ENCODE assay signal across 8 cellular contexts in the genomic region with DNA sequence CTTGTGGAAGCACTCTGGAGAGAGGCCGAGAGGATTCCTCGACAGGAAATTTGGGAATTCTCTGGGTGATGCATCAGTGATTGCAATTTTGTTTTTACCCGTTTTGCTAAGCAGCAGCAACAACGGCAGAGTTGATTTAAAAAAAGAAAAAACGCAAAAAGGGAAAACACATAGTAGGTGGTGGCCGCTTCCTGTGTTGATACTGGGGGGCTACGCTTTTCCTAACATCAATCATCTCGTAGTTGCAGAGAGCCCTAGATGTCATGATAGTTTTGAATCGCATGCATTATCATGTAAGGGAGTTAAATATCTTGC. TPM values are rescaled to one million over a fixed set of nuclear protein-coding genes. Genes with fewer than 3 reads are reported as not detected.
A peak's percentile ranks its signal among the peaks of the same experiment; 100 is the strongest.
DNase-seq lines count a peak whose midpoint lies in the region; FAIRE-seq and TF ChIP-seq lines count a peak whose summit lies in the region.

No MANE protein-coding gene starts in this region.

- BruUV-seq in Caco-2 (replicated peaks; lab: Mats Ljungman, UMichigan) (no TSS peak), endothelial cell of umbilical vein (replicated peaks; lab: Mats Ljungman, UMichigan) (no TSS peak)

- intact Hi-C loops in Caco-2 (cut with micrococcal nuclease; ENCODE audit: unreplicated experiment) (loop anchor here (10.0 kb wide), 1 partner anchor 153 kb away; no protein-coding TSS in a partner anchor), endothelial cell of umbilical vein (cut with micrococcal nuclease) (loop anchor here (1.0 to 5.0 kb wide), 5 partner anchors 27 to 1455 kb away; a partner anchor contains a TSS), ovary (cut with DNase I) (loop anchor here in 1 of 4 donors (10.0 kb wide), 1 partner anchor 153 kb away; no protein-coding TSS in a partner anchor)

- H3K4me3 Mint-ChIP-seq in Caco-2 (ENCODE audit: unreplicated experiment) = peak overlapping the region; percentile 80

- dilution Hi-C loops in endothelial cell of umbilical vein (cut with MboI; ENCODE audit: extremely low pct_ligation_motif_present, low sequenced_read_pairs) = no loop called here

- TF ChIP-seq EP300 in ovary (IDR thresholded peaks at IDR 0.05) = no peak

- peak overlapping the region; percentile 91 for H3K27ac ChIP-seq in endothelial cell of umbilical vein (ENCODE audit: insufficient read depth, low read depth, low read length)
- H3K27ac ChIP-seq in ovary = peak overlapping the region; percentile 97

- no peak for TF ChIP-seq POLR2A in endothelial cell of umbilical vein (IDR thresholded peaks at IDR 0.05; ENCODE audit: low read depth, low read length)
- TF ChIP-seq POLR2A in ovary (IDR thresholded peaks at IDR 0.05) = no peak

- peaks cover 5% of the 10 kb centered on the region for H3K27me3 Mint-ChIP-seq in Caco-2 (ENCODE audit: insufficient read depth, unreplicated experiment)

- POLR2A ChIA-PET in Caco-2 (lab: Charles Lee) = no interaction called here
- POLR2A ChIA-PET in endothelial cell of umbilical vein (lab: Charles Lee) = no interaction called here

- H3K79me2 ChIP-seq in endothelial cell of umbilical vein (ENCODE audit: control insufficient read depth, insufficient read depth, low read length) = no peaks in the 10 kb centered on the region

- WGBS in ovary, 3 donors = 1 to 3% (median 1%) methylated on average over 9 of the region's 9 CpGs

- H3K4me1 ChIP-seq in Caco-2 (0 out of 2 replicates have a peak, but pooled peaks cover 5% of the 10 kb centered on the region), NT2/D1 (ENCODE audit: insufficient read depth, insufficient read length) (no peaks in the 10 kb centered on the region), endothelial cell of umbilical vein (ENCODE audit: control insufficient read depth, extremely low read depth, insufficient read depth, low read length) (peaks cover 9% of the 10 kb centered on the region), ovary (ENCODE audit: insufficient read depth) (peaks cover 9% of the 10 kb centered on the region)

- no peaks in the 10 kb centered on the region for H3K36me3 Mint-ChIP-seq in Caco-2 (ENCODE audit: insufficient read depth, unreplicated experiment)

- no peaks in the 10 kb centered on the region for H3K9me1 ChIP-seq in endothelial cell of umbilical vein (replicated peaks; ENCODE audit: control insufficient read depth, extremely low read depth, insufficient read depth, low read length)

- H2AFZ ChIP-seq in endothelial cell of umbilical vein (ENCODE audit: low read depth, low read length) = peak overlapping the region; percentile 85

- DNase-seq in Caco-2 (no peak), NT2/D1 (ENCODE audit: low read depth, low spot score) (no peak), endothelial cell of umbilical vein (ENCODE audit: low read depth, low spot score) (no peak), ovary (no peak), NOMO-1 treated with DMSO at 0.1 percent for 48 hours (lab: John Stamatoyannopoulos, UW; ENCODE audit: unreplicated experiment) (no peak), NCI-H1436 (lab: John Stamatoyannopoulos, UW) (no peak), cerebellum (ENCODE audit: low spot score) (no peak), NCI-H2196 (lab: John Stamatoyannopoulos, UW; ENCODE audit: unreplicated experiment) (no peak)

- H4K20me1 ChIP-seq in endothelial cell of umbilical vein (replicated peaks; ENCODE audit: control insufficient read depth, extremely low read depth, insufficient read depth, low read length) = no peaks in the 10 kb centered on the region

- H3K36me3 ChIP-seq in Caco-2 (ENCODE audit: control insufficient read depth, insufficient read depth, low read length) (no peaks in the 10 kb centered on the region), NT2/D1 (ENCODE audit: insufficient read depth, insufficient read length, low read length) (no peaks in the 10 kb centered on the region), endothelial cell of umbilical vein (ENCODE audit: control insufficient read depth in 2 of 2, extremely low read depth in 1 of 2, insufficient read depth in 2 of 2, low read length in 2 of 2) (no peaks in the 10 kb centered on the region), ovary (no peaks in the 10 kb centered on the region)

- H3K27me3 ChIP-seq in Caco-2 (replicated peaks; ENCODE audit: control insufficient read depth, insufficient read depth, low read length) = no peaks in the 10 kb centered on the region
- no peaks in the 10 kb centered on the region for H3K27me3 ChIP-seq in NT2/D1 (ENCODE audit: insufficient read depth, insufficient read length)
- H3K27me3 ChIP-seq in endothelial cell of umbilical vein (ENCODE audit: control insufficient read depth in 2 of 2, insufficient read depth in 2 of 2, low read length in 2 of 2) = no peaks in the 10 kb centered on the region
- H3K27me3 ChIP-seq in ovary = no peaks in the 10 kb centered on the region

- CTCF ChIA-PET in Caco-2 (lab: Charles Lee) = no interaction called here
- CTCF ChIA-PET in endothelial cell of umbilical vein (lab: Charles Lee) = interaction anchor here (1.0 to 3.4 kb wide), 5 partner anchors 23 to 175 kb away, joined by 3 to 17 read pairs (median 6); a partner anchor contains a TSS

- H3K27ac Mint-ChIP-seq in Caco-2 (ENCODE audit: unreplicated experiment) = peak overlapping the region; percentile 63

- H3K4me2 ChIP-seq in endothelial cell of umbilical vein (ENCODE audit: insufficient read depth, low read length) = peak overlapping the region; percentile 96

- FAIRE-seq in endothelial cell of umbilical vein (lab: Jason Lieb, UNC) = no peak

- H3K9me3 Mint-ChIP-seq in Caco-2 (ENCODE audit: unreplicated experiment) = no peaks in the 10 kb centered on the region

- H3K4me3 ChIP-seq in Caco-2 (ENCODE audit: low read depth, low read length) = peak overlapping the region; percentile 66
- peak overlapping the region; percentile 59 for H3K4me3 ChIP-seq in NT2/D1 (ENCODE audit: insufficient read length, low read depth)
- H3K4me3 ChIP-seq in endothelial cell of umbilical vein (replicated peaks in 1 of 3; ENCODE audit: insufficient read depth in 1 of 3, low read depth in 1 of 3, low read length in 3 of 3) = peak overlapping the region; percentile 48 to 88 (median 82)
- H3K4me3 ChIP-seq in ovary = peak overlapping the region; percentile 81

- peaks cover 22% of the 10 kb centered on the region for H3K4me1 Mint-ChIP-seq in Caco-2 (ENCODE audit: low read depth, unreplicated experiment)

- no peaks in the 10 kb centered on the region for H3K9me3 ChIP-seq in Caco-2
- no peaks in the 10 kb centered on the region for H3K9me3 ChIP-seq in NT2/D1 (ENCODE audit: insufficient read depth, low read length)
- H3K9me3 ChIP-seq in endothelial cell of umbilical vein (replicated peaks; ENCODE audit: control insufficient read depth, insufficient read depth, low read length) = no peaks in the 10 kb centered on the region
- H3K9me3 ChIP-seq in ovary = no peaks in the 10 kb centered on the region

- peak overlapping the region; percentile 81 for H3K9ac ChIP-seq in NT2/D1 (ENCODE audit: insufficient read length, low read depth)
- H3K9ac ChIP-seq in endothelial cell of umbilical vein (replicated peaks; ENCODE audit: extremely low read depth, insufficient read depth, low read length) = peak overlapping the region; percentile 92

- no peak for TF ChIP-seq CTCF in Caco-2 (IDR thresholded peaks at IDR 0.05; ENCODE audit: insufficient read depth in 1 of 2, low read depth in 1 of 2, low read length in 1 of 2, severe bottlenecking in 1 of 2, unreplicated experiment in 1 of 2)
- no peak for TF ChIP-seq CTCF in endothelial cell of umbilical vein (IDR thresholded peaks at IDR 0.05; ENCODE audit: extremely low read depth in 1 of 2, insufficient read depth in 1 of 2, low read depth in 1 of 2, low read length in 2 of 2)
- TF ChIP-seq CTCF in ovary (IDR thresholded peaks at IDR 0.05) = no peak

TF ChIP-seq in endothelial cell of umbilical vein, 7 proteins besides CTCF, POLR2A, EP300 and RAD21:
- TF ChIP-seq GATA2 (IDR thresholded peaks at IDR 0.05; ENCODE audit: insufficient read depth, insufficient read length, low read depth, low read length) (no peak), EZH2 (IDR thresholded peaks at IDR 0.05; ENCODE audit: borderline replicate concordance, low read depth, low read length, severe bottlenecking) (no peak), FOS (IDR thresholded peaks at IDR 0.05; ENCODE audit: borderline replicate concordance, insufficient read depth, low read length) (no peak), MYC (IDR thresholded peaks at IDR 0.05; ENCODE audit: low read depth, low read length) (no peak), JUN (IDR thresholded peaks at IDR 0.05; ENCODE audit: borderline replicate concordance, insufficient read depth, insufficient read length, low read depth) (no peak), POLR2AphosphoS5 (IDR thresholded peaks at IDR 0.05; ENCODE audit: insufficient read depth, low read depth, low read length) (no peak)
- TF ChIP-seq, protein P1, sequence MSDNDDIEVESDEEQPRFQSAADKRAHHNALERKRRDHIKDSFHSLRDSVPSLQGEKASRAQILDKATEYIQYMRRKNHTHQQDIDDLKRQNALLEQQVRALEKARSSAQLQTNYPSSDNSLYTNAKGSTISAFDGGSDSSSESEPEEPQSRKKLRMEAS (IDR thresholded peaks at IDR 0.05; ENCODE audit: insufficient read depth, insufficient read length) = no peak

RNA-seq across cellular contexts. Expression of a gene that starts 0.3 kb away (rescaled TPM):
- total RNA-seq in Caco-2 (2022) (1.4 and 1.6 TPM in 2 replicates), endothelial cell of umbilical vein (6.4 and 6.5 TPM in 2 replicates), ovary (10 to 100 TPM in 5 of 7 donors, 1 to 10 TPM in 2; 5.5 to 17.3 (median 13.6) TPM), cerebellum (3.8 TPM)
- polyA plus RNA-seq in endothelial cell of umbilical vein (2.6 and 3.7 TPM in 2 replicates), ovary (10 to 100 TPM; 12.3 to 22.0 TPM)
- 3.7 and 4.4 TPM in 2 replicates for polyA plus RNA-seq in endothelial cell of umbilical vein (2011; cell fraction: cytosol; rRNA removed)
- polyA plus RNA-seq in endothelial cell of umbilical vein (2011; cell fraction: nucleus; rRNA removed) = 3.7 and 4.3 TPM in 2 replicates
- polyA plus RNA-seq in endothelial cell of umbilical vein (2012) = 4.6 and 6.5 TPM in 2 replicates
- polyA minus RNA-seq in endothelial cell of umbilical vein = 3.3 and 3.8 TPM in 2 replicates
- 0.41 TPM for polyA minus RNA-seq in endothelial cell of umbilical vein (2011; cell fraction: cytosol; rRNA and poly(A)+ RNA removed)
- 4.4 and 4.6 TPM in 2 replicates for polyA minus RNA-seq in endothelial cell of umbilical vein (2011; cell fraction: nucleus; rRNA and poly(A)+ RNA removed)

RNA-seq across cellular contexts. Expression of a gene that starts 27.5 kb away (rescaled TPM):
- 5.1 and 5.4 TPM in 2 replicates for total RNA-seq in Caco-2 (2022)
- total RNA-seq in endothelial cell of umbilical vein = 17.1 and 24.9 TPM in 2 replicates
- polyA plus RNA-seq in endothelial cell of umbilical vein = 3.5 and 6.0 TPM in 2 replicates
- 12.1 and 14.0 TPM in 2 replicates for polyA plus RNA-seq in endothelial cell of umbilical vein (2011; cell fraction: cytosol; rRNA removed)
- polyA plus RNA-seq in endothelial cell of umbilical vein (2011; cell fraction: nucleus; rRNA removed) = 5.2 and 8.8 TPM in 2 replicates
- 23.9 and 31.8 TPM in 2 replicates for polyA plus RNA-seq in endothelial cell of umbilical vein (2012)
- polyA minus RNA-seq in endothelial cell of umbilical vein = 1.9 and 2.3 TPM in 2 replicates
- polyA minus RNA-seq in endothelial cell of umbilical vein (2011; cell fraction: cytosol; rRNA and poly(A)+ RNA removed) = 3.1 TPM
- polyA minus RNA-seq in endothelial cell of umbilical vein (2011; cell fraction: nucleus; rRNA and poly(A)+ RNA removed) = 2.4 and 3.6 TPM in 2 replicates
- total RNA-seq in ovary = 10 to 100 TPM in 5 of 7 donors, 1 to 10 TPM in 2; 8.4 to 17.3 (median 13.7) TPM
- 10 to 100 TPM; 12.8 to 17.6 TPM for polyA plus RNA-seq in ovary
- total RNA-seq in cerebellum = 1.8 TPM
